In genomic region chr7:105963038-105963667, GRCh38 we compare ENCODE assay signal across 15 cellular contexts. TPM values are rescaled to one million over a fixed set of nuclear protein-coding genes. Genes with fewer than 3 reads are reported as not detected.
DNase-seq lines count a peak whose midpoint lies in the region; ATAC-seq and TF ChIP-seq lines count a peak whose summit lies in the region.
"Had no signal": no experiment of that assay in that cellular context is flagged by ENCODE, and none has a peak within 500 bp of the region (broad histone marks: within the 10 kb centered on the region; RNA-seq: fewer than 3 reads in every experiment).

Gene CDHR3, plus strand, starts transcription at chr7:105963264. Its CDS starts 55 bp downstream, at chr7:105963319.

- DNase-seq in DMS153 treated with DMSO at 0.1 percent for 48 hours (lab: John Stamatoyannopoulos, UW; ENCODE audit: unreplicated experiment) (peak; percentile 87), M059J (ENCODE audit: low read depth) (peak; percentile 50), esophagus muscularis mucosa (ENCODE audit: extremely low spot score) (no peak), neuronal stem cell (ENCODE audit: low spot score) (no peak), Ammon's horn (ENCODE audit: low spot score) (no peak)
- DNase-seq in stimulated activated CD4-positive, alpha-beta T cell treated with anti-CD3 and anti-CD28 coated beads, Interleukin-4, amount 100 ng/mL, for 24 hours = no peak
- DNase-seq: activated naive CD4-positive, alpha-beta T cell treated with anti-CD3 and anti-CD28 coated beads, Interleukin-2, amount 50 U/mL, for 16 hours; GM23248; MM.1S; NCI-H524 treated with DMSO at 0.1 percent for 48 hours; SHP77 treated with DMSO at 0.1 percent for 48 hours; stimulated activated naive CD4-positive, alpha-beta T cell treated with Interleukin-2 at 50 U/mL for 16 hours had no signal

- H3K9me3 ChIP-seq in esophagus muscularis mucosa = no peaks in the 10 kb centered on the region
- H3K9me3 ChIP-seq in neuronal stem cell (replicated peaks in 1 of 2; ENCODE audit: control insufficient read depth in 2 of 2, insufficient read depth in 1 of 2, low read depth in 1 of 2, low read length in 2 of 2) = no peaks in the 10 kb centered on the region

- peak; percentile 57 for TF ChIP-seq EP300 in esophagus muscularis mucosa (IDR thresholded peaks at IDR 0.05)

- H3K4me1 ChIP-seq in esophagus muscularis mucosa (peaks cover 0 to 38% (median 27%) of the 10 kb centered on the region in 4 donors), neuronal stem cell (ENCODE audit: control insufficient read depth in 2 of 2, insufficient read depth in 1 of 2, low read depth in 1 of 2, low read length in 2 of 2) (no peaks in the 10 kb centered on the region)

- no peak within 1 kb of the TSS for H2BK5ac ChIP-seq in neuronal stem cell (ENCODE audit: low read length)

- H2AFZ ChIP-seq in neuronal stem cell (ENCODE audit: low read length) = no peak within 1 kb of the TSS
- H2AFZ ChIP-seq: GM23248 had no signal

- no peak within 1 kb of the TSS for H2BK15ac ChIP-seq in neuronal stem cell (ENCODE audit: low read length)

- H4K91ac ChIP-seq in neuronal stem cell (ENCODE audit: low read depth, low read length, poor library complexity) = no peak within 1 kb of the TSS

- 74% methylated on average over 4 of the region's 4 CpGs for WGBS in esophagus muscularis mucosa
- no CpG with 5 or more reads among the region's 4 CpGs for WGBS in neuronal stem cell (ENCODE audit: extremely low coverage in 2 of 2, insufficient read length in 2 of 2, insufficient replicate concordance in 1 of 2), 2 donors

- H3K27ac ChIP-seq in esophagus muscularis mucosa (replicated peaks in 1 of 4) = peak within 1 kb of the TSS; percentile 78 to 88 (median 84)
- H3K27ac ChIP-seq in neuronal stem cell (replicated peaks; ENCODE audit: low read length) = no peak within 1 kb of the TSS
- H3K27ac ChIP-seq: GM23248, HL-60 had no signal

- H2BK120ac ChIP-seq in neuronal stem cell (ENCODE audit: low read depth, low read length) = no peak within 1 kb of the TSS

- H3K14ac ChIP-seq in neuronal stem cell (ENCODE audit: low read length) = no peak within 1 kb of the TSS

- peak within 1 kb of the TSS; percentile 53 for H3K4ac ChIP-seq in neuronal stem cell (ENCODE audit: low read length)

- H4K8ac ChIP-seq in neuronal stem cell (ENCODE audit: low read depth, low read length) = no peak within 1 kb of the TSS

- no peak within 1 kb of the TSS for H2BK12ac ChIP-seq in neuronal stem cell (ENCODE audit: low read length)

- H3K36me3 ChIP-seq in esophagus muscularis mucosa (no peaks in the 10 kb centered on the region), neuronal stem cell (replicated peaks in 1 of 2; ENCODE audit: control insufficient read depth in 2 of 2, insufficient read depth in 2 of 2, low read length in 2 of 2) (no peaks in the 10 kb centered on the region)

- peak within 1 kb of the TSS; percentile 52 for H3K18ac ChIP-seq in neuronal stem cell (ENCODE audit: low read length)

- no peak within 1 kb of the TSS for H3K9ac ChIP-seq in neuronal stem cell (ENCODE audit: low read depth, low read length, poor library complexity)
- H3K9ac ChIP-seq: GM23248 had no signal

- H3K4me3 ChIP-seq in esophagus muscularis mucosa = peak within 1 kb of the TSS; percentile 7 to 46 (median 42)
- no peak within 1 kb of the TSS for H3K4me3 ChIP-seq in neuronal stem cell (ENCODE audit: low read length in 2 of 2)
- H3K4me3 ChIP-seq: GM23248 had no signal

- no peak for TF ChIP-seq CTCF in esophagus muscularis mucosa (IDR thresholded peaks at IDR 0.05)

- H3K27me3 ChIP-seq in esophagus muscularis mucosa (no peaks in the 10 kb centered on the region), neuronal stem cell (ENCODE audit: control insufficient read depth in 3 of 3, insufficient read depth in 3 of 3, low read depth in 1 of 3, low read length in 3 of 3) (peaks cover 0 to 8% (median 0%) of the 10 kb centered on the region in 3 experiments)

- no peak for ATAC-seq in HG03442 (IDR thresholded peaks at IDR 0.05; ENCODE audit: unreplicated experiment)
- ATAC-seq in GM18511 (IDR thresholded peaks at IDR 0.05; ENCODE audit: unreplicated experiment) = no peak

- TF ChIP-seq POLR2A in esophagus muscularis mucosa (IDR thresholded peaks at IDR 0.05; ENCODE audit: low read depth) = no peak

- no peak within 1 kb of the TSS for H2AK5ac ChIP-seq in neuronal stem cell (ENCODE audit: low read depth, low read length)

- intact Hi-C loops in esophagus muscularis mucosa (cut with DNase I) = no loop called here

- no peaks in the 10 kb centered on the region for H3K79me1 ChIP-seq in neuronal stem cell (ENCODE audit: low read depth, low read length)

- peak within 1 kb of the TSS; percentile 92 for H3K23ac ChIP-seq in neuronal stem cell (ENCODE audit: low read depth, low read length, poor library complexity)

- no peak within 1 kb of the TSS for H3K4me2 ChIP-seq in neuronal stem cell (ENCODE audit: insufficient read depth, low read length, poor library complexity, severe bottlenecking)

RNA-seq across cellular contexts. Expression of gene CDHR3, which starts in this region (rescaled TPM):
- 0.52 and 2.1 TPM in 2 replicates for total RNA-seq in M059J (2014; rRNA removed; shearing (Covaris generic))
- total RNA-seq in esophagus muscularis mucosa = 10 to 100 TPM in 3 of 4 donors, 1 to 10 TPM in 1; 7.8 to 41.1 (median 21.2) TPM
- polyA plus RNA-seq in neuronal stem cell (2013, experiment 1 of 2) = 2.4 TPM
- polyA plus RNA-seq in neuronal stem cell (2013, experiment 2 of 2) = 2.8 TPM

Comparison
In these comparisons a context has a peak if more than half of its experiments do, and no peak if none do; other contexts are left out.
1. DNase-seq: peak in DMS153 treated with DMSO at 0.1 percent for 48 hours (single experiment) and M059J (single experiment); none in esophagus muscularis mucosa (single experiment), neuronal stem cell (single experiment), Ammon's horn (single experiment) and stimulated activated CD4-positive, alpha-beta T cell treated with anti-CD3 and anti-CD28 coated beads, Interleukin-4, amount 100 ng/mL, for 24 hours (single experiment).
2. H3K4me3 ChIP-seq: peak in esophagus muscularis mucosa (4 of 4); none in neuronal stem cell (0 of 2).